ENCODE assay signal across 20 cellular contexts in the genomic region with DNA sequence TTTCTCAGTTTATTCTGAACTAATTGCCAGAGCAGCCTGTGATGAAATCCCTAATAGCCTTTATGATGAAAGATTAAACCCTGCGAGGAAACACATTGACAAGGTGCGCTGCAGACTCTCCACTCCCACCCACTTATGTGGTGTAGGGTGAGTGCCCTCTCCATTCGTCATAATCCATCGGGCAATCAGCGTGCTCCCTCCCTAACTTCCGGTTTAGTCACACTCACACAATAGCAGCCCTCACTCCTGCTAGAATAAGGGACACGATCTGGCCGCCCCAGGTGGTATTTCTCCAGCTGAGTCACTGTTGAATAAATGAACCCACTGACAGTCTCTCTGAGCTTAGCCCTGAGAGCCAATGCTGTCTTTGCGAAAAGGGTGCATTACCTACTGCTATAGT.
A peak's percentile ranks its signal among the peaks of the same experiment; 100 is the strongest.
DNase-seq lines count a peak whose midpoint lies in the region; ATAC-seq and TF ChIP-seq lines count a peak whose summit lies in the region.
"Had no signal": no experiment of that assay in that cellular context is flagged by ENCODE, and none has a peak within 500 bp of the region (broad histone marks: within the 10 kb centered on the region; RNA-seq: fewer than 3 reads in every experiment).

No MANE protein-coding gene starts in this region.

- WGBS in endodermal cell (ENCODE audit: insufficient coverage in 1 of 2, insufficient read length in 1 of 2), 2 experiments: 63 to 70% methylated on average over 3 to 7 of the region's 9 CpGs

- H3K27ac ChIP-seq in A673 (ENCODE audit: low read depth, low read length, poor library complexity, severe bottlenecking) (no peak overlapping the region), endodermal cell (ENCODE audit: low read depth, low read length) (no peak overlapping the region), Peyer's patch (no peak overlapping the region)
- H3K27ac ChIP-seq: ascending aorta, heart right ventricle, ovary, skin epidermis, tibial nerve had no signal

- H3K36me3 Mint-ChIP-seq in endodermal cell (ENCODE audit: low read depth): no peaks in the 10 kb centered on the region
- no peaks in the 10 kb centered on the region for H3K36me3 Mint-ChIP-seq in activated T-helper 2 cell treated with anti-CD3 and anti-CD28 coated beads, Interferon-gamma antibody, Interleukin-2, Interleukin-4, amounts not matched to agents 10 μg/mL and 5 μg/mL and 100 μg/mL, durations not matched to agents 14 hours and 24 hours and 36 hours (ENCODE audit: low read depth)
- H3K36me3 Mint-ChIP-seq: CD4-positive, CD25-positive, alpha-beta regulatory T cell had no signal

- CTCF ChIA-PET in A673 (lab: Charles Lee): no interaction called here

- peaks cover 24% of the 10 kb centered on the region for H3K9me3 ChIP-seq in A673 (ENCODE audit: low read depth, low read length, poor library complexity, severe bottlenecking)
- no peaks in the 10 kb centered on the region for H3K9me3 ChIP-seq in endodermal cell (ENCODE audit: control insufficient read depth, low read length)
- no peaks in the 10 kb centered on the region for H3K9me3 ChIP-seq in Peyer's patch
- H3K9me3 ChIP-seq: ascending aorta, HAP-1, heart right ventricle, ovary, tibial nerve had no signal

- H3K4me3 ChIP-seq in A673 (ENCODE audit: low read depth, low read length, poor library complexity, severe bottlenecking) (no peak overlapping the region), endodermal cell (ENCODE audit: low read length) (no peak overlapping the region), Peyer's patch (no peak overlapping the region)
- H3K4me3 ChIP-seq: ascending aorta, GM12878, HAP-1, heart right ventricle, ovary, skin epidermis, tibial nerve had no signal

- H3K36me3 ChIP-seq in A673 (ENCODE audit: insufficient read depth, low read length, poor library complexity, severe bottlenecking): no peaks in the 10 kb centered on the region
- no peaks in the 10 kb centered on the region for H3K36me3 ChIP-seq in endodermal cell (ENCODE audit: control insufficient read depth, insufficient read depth, low read length)
- H3K36me3 ChIP-seq in Peyer's patch: no peaks in the 10 kb centered on the region
- H3K36me3 ChIP-seq: ascending aorta, HAP-1, heart right ventricle, ovary, tibial nerve had no signal

- in situ Hi-C loops in KBM-7 (cut with MboI; ENCODE audit: low pct_unique_long_range_greater_than_20kb, low sequenced_read_pairs): no loop called here

- no peaks in the 10 kb centered on the region for H3K9me3 Mint-ChIP-seq in endodermal cell
- no peaks in the 10 kb centered on the region for H3K9me3 Mint-ChIP-seq in activated T-helper 2 cell treated with anti-CD3 and anti-CD28 coated beads, Interferon-gamma antibody, Interleukin-2, Interleukin-4, amounts not matched to agents 10 μg/mL and 5 μg/mL and 100 μg/mL, durations not matched to agents 14 hours and 24 hours and 36 hours
- H3K9me3 Mint-ChIP-seq: T-helper 1 cell treated with Interleukin-12 subunit alpha and Interleukin-12 subunit beta and Interleukin-4 antibody, amounts not matched to agents 30 μg/mL and 1 μg/mL, for 36 hours had no signal

- no TSS peak for BruUV-seq in A673 (replicated peaks; lab: Mats Ljungman, UMichigan)

- TF ChIP-seq POLR2A in Peyer's patch (IDR thresholded peaks at IDR 0.05): no peak

- no peaks in the 10 kb centered on the region for H3K27me3 ChIP-seq in A673 (replicated peaks; ENCODE audit: insufficient read depth, low read depth, low read length, poor library complexity)
- no peaks in the 10 kb centered on the region for H3K27me3 ChIP-seq in endodermal cell (ENCODE audit: control insufficient read depth, insufficient read depth, low read length, poor library complexity, severe bottlenecking)
- H3K27me3 ChIP-seq in Peyer's patch: no peaks in the 10 kb centered on the region
- H3K27me3 ChIP-seq: ascending aorta, ovary, tibial nerve had no signal

- ATAC-seq in HG03095 (IDR thresholded peaks at IDR 0.05; ENCODE audit: unreplicated experiment): no peak
- ATAC-seq: GM12878, heart right ventricle, left colon had no signal

- peak overlapping the region; percentile 4 for H3K27ac Mint-ChIP-seq in endodermal cell
- H3K27ac Mint-ChIP-seq in activated T-helper 2 cell treated with anti-CD3 and anti-CD28 coated beads, Interferon-gamma antibody, Interleukin-2, Interleukin-4, amounts not matched to agents 10 μg/mL and 5 μg/mL and 100 μg/mL, durations not matched to agents 14 hours and 24 hours and 36 hours: no peak overlapping the region
- H3K27ac Mint-ChIP-seq: CD4-positive, CD25-positive, alpha-beta regulatory T cell; T-helper 1 cell treated with Interleukin-12 subunit alpha and Interleukin-12 subunit beta and Interleukin-4 antibody, amounts not matched to agents 30 μg/mL and 1 μg/mL, for 36 hours had no signal

- H3K4me1 ChIP-seq in A673 (ENCODE audit: insufficient read depth, low read length, poor library complexity, severe bottlenecking) (no peaks in the 10 kb centered on the region), endodermal cell (ENCODE audit: control insufficient read depth, insufficient read depth, low read length) (no peaks in the 10 kb centered on the region), Peyer's patch (no peaks in the 10 kb centered on the region)
- H3K4me1 ChIP-seq: ascending aorta, HAP-1, heart right ventricle, tibial nerve had no signal

- no peak for TF ChIP-seq CTCF in A673 (conservative IDR thresholded peaks at IDR 0.05; ENCODE audit: low read depth, low read length)
- no peak for TF ChIP-seq CTCF in endodermal cell (conservative IDR thresholded peaks at IDR 0.05)
- no peak for TF ChIP-seq CTCF in Peyer's patch (IDR thresholded peaks at IDR 0.05)

- POLR2A ChIA-PET in A673 (lab: Charles Lee; ENCODE audit: low non-redundant PET): no interaction called here

- peaks cover 7% of the 10 kb centered on the region for H3K4me1 Mint-ChIP-seq in endodermal cell
- H3K4me1 Mint-ChIP-seq in activated T-helper 2 cell treated with anti-CD3 and anti-CD28 coated beads, Interferon-gamma antibody, Interleukin-2, Interleukin-4, amounts not matched to agents 10 μg/mL and 5 μg/mL and 100 μg/mL, durations not matched to agents 14 hours and 24 hours and 36 hours (ENCODE audit: low read depth): no peaks in the 10 kb centered on the region
- H3K4me1 Mint-ChIP-seq: CD4-positive, CD25-positive, alpha-beta regulatory T cell had no signal

- peak; percentile 2 for DNase-seq in A673 (ENCODE audit: low spot score)
- peak; percentile 2 for DNase-seq in KBM-7
- DNase-seq in NCI-H748 (lab: John Stamatoyannopoulos, UW; ENCODE audit: unreplicated experiment): peak; percentile 73
- DNase-seq in endodermal cell: no peak
- no peak for DNase-seq in NCI-H1436 (lab: John Stamatoyannopoulos, UW)
- DNase-seq in Peyer's patch: no peak
- no peak for DNase-seq in activated T-helper 2 cell treated with anti-CD3 and anti-CD28 coated beads, Interferon-gamma antibody, Interleukin-2, Interleukin-4, amounts not matched to agents 10 μg/mL and 5 μg/mL and 100 μg/mL, durations not matched to agents 14 hours and 24 hours and 36 hours (ENCODE audit: low spot score)
- DNase-seq: activated CD4-positive, CD25-positive, alpha-beta regulatory T cell treated with anti-CD3 and anti-CD28 coated beads, Interleukin-2, amount 50 U/mL, for 72 hours; activated gamma-delta T cell treated with Interleukin-2 at 50 U/mL for 16 hours; CD4-positive, CD25-positive, alpha-beta regulatory T cell; heart right ventricle; left colon; ovary had no signal

- no peak overlapping the region for H3K4me3 Mint-ChIP-seq in endodermal cell
- H3K4me3 Mint-ChIP-seq in activated T-helper 2 cell treated with anti-CD3 and anti-CD28 coated beads, Interferon-gamma antibody, Interleukin-2, Interleukin-4, amounts not matched to agents 10 μg/mL and 5 μg/mL and 100 μg/mL, durations not matched to agents 14 hours and 24 hours and 36 hours (ENCODE audit: low read depth): no peak overlapping the region
- H3K4me3 Mint-ChIP-seq: CD4-positive, CD25-positive, alpha-beta regulatory T cell; T-helper 1 cell treated with Interleukin-12 subunit alpha and Interleukin-12 subunit beta and Interleukin-4 antibody, amounts not matched to agents 30 μg/mL and 1 μg/mL, for 36 hours had no signal

- H3K27me3 Mint-ChIP-seq in endodermal cell (ENCODE audit: insufficient read depth): no peaks in the 10 kb centered on the region
- H3K27me3 Mint-ChIP-seq in activated T-helper 2 cell treated with anti-CD3 and anti-CD28 coated beads, Interferon-gamma antibody, Interleukin-2, Interleukin-4, amounts not matched to agents 10 μg/mL and 5 μg/mL and 100 μg/mL, durations not matched to agents 14 hours and 24 hours and 36 hours (ENCODE audit: low read depth): no peaks in the 10 kb centered on the region

- H3K9ac ChIP-seq in endodermal cell (ENCODE audit: extremely low read depth, low read length, poor library complexity, severe bottlenecking): no peak overlapping the region

- intact Hi-C loops in A673 (cut with micrococcal nuclease; ENCODE audit: unreplicated experiment): no loop called here
- intact Hi-C loops in activated T-helper 2 cell treated with anti-CD3 and anti-CD28 coated beads, Interferon-gamma antibody, Interleukin-2, Interleukin-4, amounts not matched to agents 10 μg/mL and 5 μg/mL and 100 μg/mL, durations not matched to agents 14 hours and 24 hours and 36 hours (cut with micrococcal nuclease): no loop called here

Comparison
In these comparisons a context has a peak if more than half of its experiments do, and no peak if none do; other contexts are left out.
1. DNase-seq: peak in A673 (single experiment), KBM-7 (single experiment) and NCI-H748 (single experiment); none in endodermal cell (single experiment), NCI-H1436 (single experiment), Peyer's patch (0 of 3) and activated T-helper 2 cell treated with anti-CD3 and anti-CD28 coated beads, Interferon-gamma antibody, Interleukin-2, Interleukin-4, amounts not matched to agents 10 μg/mL and 5 μg/mL and 100 μg/mL, durations not matched to agents 14 hours and 24 hours and 36 hours (single experiment).